25 cellular contexts compared by ENCODE assay signal in the genomic region with DNA sequence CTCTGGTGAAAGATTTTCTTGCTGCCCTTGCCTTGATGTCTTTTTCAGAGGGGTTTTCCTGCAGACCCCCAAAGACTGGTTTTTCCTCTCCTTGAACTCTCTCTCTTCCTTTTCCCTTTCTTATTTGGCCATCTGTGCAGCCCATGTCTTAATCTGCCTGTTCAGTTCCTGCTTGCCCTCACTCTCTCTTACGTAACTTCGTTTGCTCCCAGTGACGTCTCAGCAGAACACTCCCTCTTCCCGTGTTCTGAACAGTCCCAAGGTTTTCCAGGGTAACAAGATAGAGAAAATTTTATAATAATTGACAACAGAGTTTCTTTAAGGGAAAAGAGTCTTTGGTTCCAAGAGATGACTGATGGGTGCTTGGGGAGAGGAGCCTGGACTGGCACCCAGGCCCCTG.
DNase-seq lines count a peak whose midpoint lies in the region; ATAC-seq and TF ChIP-seq lines count a peak whose summit lies in the region.
"Had no signal": no experiment of that assay in that cellular context is flagged by ENCODE, and none has a peak within 500 bp of the region (broad histone marks: within the 10 kb centered on the region; RNA-seq: fewer than 3 reads in every experiment).

No MANE protein-coding gene starts in this region.

- TF ChIP-seq POLR2A in NB4 (IDR thresholded peaks at IDR 0.05; ENCODE audit: extremely low read depth, insufficient read length) = no peak

- TF ChIP-seq CTCF in NB4 (IDR thresholded peaks at IDR 0.05; ENCODE audit: low read depth, low read length) (no peak), cardiac fibroblast (IDR thresholded peaks at IDR 0.05; ENCODE audit: low read depth, low read length) (no peak)

- DNase-seq in NOMO-1 treated with DMSO at 0.1 percent for 48 hours (lab: John Stamatoyannopoulos, UW; ENCODE audit: unreplicated experiment) (peak; percentile 18), NOMO-1 treated with dmso at 0.1 percent for 144 hours (lab: John Stamatoyannopoulos, UW; ENCODE audit: unreplicated experiment) (no peak), NB4 (ENCODE audit: low read depth) (peak; percentile 51), cardiac fibroblast (ENCODE audit: low read depth in 2 of 2) (peak; percentile 51 to 67), left lobe of liver (ENCODE audit: low spot score) (no peak), NCI-H1105 treated with DMSO at 0.1 percent for 48 hours (lab: John Stamatoyannopoulos, UW) (no peak)
- DNase-seq in effector CD4-positive, alpha-beta T cell = no peak
- DNase-seq: 8988T; activated CD4-positive, alpha-beta T cell treated with anti-CD3 and anti-CD28 coated beads for 36 hours; activated CD8-positive, alpha-beta memory T cell treated with anti-CD3 and anti-CD28 coated beads for 24 hours; activated naive CD4-positive, alpha-beta T cell treated with anti-CD3 and anti-CD28 coated beads for 36 hours; activated T-cell treated with anti-CD3 and anti-CD28 coated beads, Interleukin-2, amount 50 U/mL, for 72 hours; amygdala; central memory CD4-positive, alpha-beta T cell; GF-D8; hippocampal formation; NCI-H1417 treated with DMSO at 0.1 percent for 48 hours; NCI-H510A treated with DMSO at 0.1 percent for 48 hours; NK-92 treated with Interleukin-12 subunit alpha and Interleukin-12 subunit beta, amount 100 ng/mL, for 24 hours; occipital lobe; retina; stimulated activated CD4-positive, alpha-beta T cell treated with anti-CD3 and anti-CD28 coated beads, Interleukin-12 subunit alpha, Interleukin-12 subunit beta, amount 100 ng/mL, for 4 hours; stimulated activated naive CD8-positive, alpha-beta T cell treated with anti-CD3 and anti-CD28 coated beads, Interleukin-15, amount 100 ng/mL, for 72 hours; transverse colon had no signal

- peak; percentile 46 for ATAC-seq in left lobe of liver
- no peak for ATAC-seq in GM19397 (IDR thresholded peaks at IDR 0.05; ENCODE audit: unreplicated experiment)
- ATAC-seq: activated CD4-positive, alpha-beta T cell treated with anti-CD3 and anti-CD28 coated beads for 36 hours; stimulated activated naive CD8-positive, alpha-beta T cell treated with anti-CD3 and anti-CD28 coated beads, Interleukin-15, amount 100 ng/mL, for 72 hours had no signal

- no peak overlapping the region for H3K4me3 ChIP-seq in NB4 (ENCODE audit: low read depth, low read length)
- no peak overlapping the region for H3K4me3 ChIP-seq in cardiac fibroblast (replicated peaks in 1 of 2; ENCODE audit: low read depth in 2 of 2, low read length in 2 of 2)
- H3K4me3 ChIP-seq: transverse colon had no signal

Comparison
In these comparisons a context has a peak if more than half of its experiments do, and no peak if none do; other contexts are left out.
1. DNase-seq: peak in NOMO-1 treated with DMSO at 0.1 percent for 48 hours (single experiment), NB4 (single experiment) and cardiac fibroblast (2 of 2); none in NOMO-1 treated with dmso at 0.1 percent for 144 hours (single experiment), left lobe of liver (single experiment), NCI-H1105 treated with DMSO at 0.1 percent for 48 hours (single experiment) and effector CD4-positive, alpha-beta T cell (single experiment).